8 cellular contexts compared by ENCODE assay signal in the genomic region with DNA sequence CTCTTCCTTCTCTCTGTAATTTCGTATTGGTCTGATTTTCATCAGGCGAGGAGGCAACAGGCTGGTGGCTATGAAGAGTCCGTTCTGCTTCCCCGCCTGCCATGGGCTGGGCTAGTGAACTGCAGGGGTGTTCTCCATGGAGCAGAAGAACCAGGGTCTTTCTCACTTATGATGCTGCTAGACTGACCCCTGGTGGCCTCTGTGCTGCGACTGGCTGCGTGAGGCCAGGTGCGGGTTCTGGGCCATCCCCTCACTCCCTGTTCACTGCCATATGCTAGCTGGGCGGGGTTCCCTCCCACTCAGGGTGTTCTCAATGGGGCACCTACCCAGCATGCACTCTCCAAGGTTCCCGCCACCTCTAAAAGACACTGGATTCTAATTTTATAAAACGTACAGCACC. TPM values are rescaled to one million over a fixed set of nuclear protein-coding genes. Genes with fewer than 3 reads are reported as not detected.
A peak's percentile ranks its signal among the peaks of the same experiment; 100 is the strongest.
DNase-seq lines count a peak whose midpoint lies in the region; ATAC-seq, FAIRE-seq and TF ChIP-seq lines count a peak whose summit lies in the region.

No MANE protein-coding gene starts in this region.

- CTCF ChIA-PET in PC-9 (lab: Charles Lee) = interaction anchor here (0.6 kb wide), 1 partner anchor 31 kb away, joined by 4 read pairs; no protein-coding TSS in a partner anchor

- H2AFZ ChIP-seq in PC-9 (no peak overlapping the region), keratinocyte (ENCODE audit: control insufficient read depth, low read length) (no peak overlapping the region)

- H3K27me3 Mint-ChIP-seq in activated T-helper 2 cell treated with anti-CD3 and anti-CD28 coated beads, Interferon-gamma antibody, Interleukin-2, Interleukin-4, amounts not matched to agents 10 μg/mL and 5 μg/mL and 100 μg/mL, durations not matched to agents 14 hours and 24 hours and 36 hours (ENCODE audit: low read depth) = no peaks in the 10 kb centered on the region

- H3K4me2 ChIP-seq in PC-9 = no peak overlapping the region
- no peak overlapping the region for H3K4me2 ChIP-seq in keratinocyte (ENCODE audit: control insufficient read depth, extremely low read depth, insufficient read depth, low read depth, low read length)

- in situ Hi-C loops in ACHN (cut with HindIII; ENCODE audit: low pct_ligation_motif_present, low pct_unique_long_range_greater_than_20kb, low sequenced_read_pairs) = no loop called here

- H3K27ac Mint-ChIP-seq in activated T-helper 2 cell treated with anti-CD3 and anti-CD28 coated beads, Interferon-gamma antibody, Interleukin-2, Interleukin-4, amounts not matched to agents 10 μg/mL and 5 μg/mL and 100 μg/mL, durations not matched to agents 14 hours and 24 hours and 36 hours = no peak overlapping the region

- H3K27ac ChIP-seq in PC-9 (no peak overlapping the region), keratinocyte (ENCODE audit: control insufficient read depth, insufficient read depth, low read length) (no peak overlapping the region)

- POLR2A ChIA-PET in PC-9 (lab: Charles Lee; ENCODE audit: unreplicated experiment) = no interaction called here

- H3K36me3 Mint-ChIP-seq in activated T-helper 2 cell treated with anti-CD3 and anti-CD28 coated beads, Interferon-gamma antibody, Interleukin-2, Interleukin-4, amounts not matched to agents 10 μg/mL and 5 μg/mL and 100 μg/mL, durations not matched to agents 14 hours and 24 hours and 36 hours (ENCODE audit: low read depth) = peaks cover 25% of the 10 kb centered on the region

- intact Hi-C loops in PC-9 (cut with micrococcal nuclease; ENCODE audit: unreplicated experiment) = no loop called here
- intact Hi-C loops in activated T-helper 2 cell treated with anti-CD3 and anti-CD28 coated beads, Interferon-gamma antibody, Interleukin-2, Interleukin-4, amounts not matched to agents 10 μg/mL and 5 μg/mL and 100 μg/mL, durations not matched to agents 14 hours and 24 hours and 36 hours (cut with micrococcal nuclease) = loop anchor here (1.0 kb wide), 1 partner anchor 38 kb away; no protein-coding TSS in a partner anchor

- peaks cover 36% of the 10 kb centered on the region for H3K4me1 Mint-ChIP-seq in activated T-helper 2 cell treated with anti-CD3 and anti-CD28 coated beads, Interferon-gamma antibody, Interleukin-2, Interleukin-4, amounts not matched to agents 10 μg/mL and 5 μg/mL and 100 μg/mL, durations not matched to agents 14 hours and 24 hours and 36 hours (ENCODE audit: low read depth)

- no peak for FAIRE-seq in keratinocyte (lab: Jason Lieb, UNC)

- H3K27me3 ChIP-seq in PC-9 (ENCODE audit: insufficient read depth, low read depth) (no peaks in the 10 kb centered on the region), keratinocyte (ENCODE audit: control insufficient read depth, extremely low read depth, insufficient read depth, low read length) (no peaks in the 10 kb centered on the region)

- peak; percentile 70 for ATAC-seq in GM19351 (IDR thresholded peaks at IDR 0.05; ENCODE audit: unreplicated experiment)
- no peak for ATAC-seq in GM21529 (IDR thresholded peaks at IDR 0.05; ENCODE audit: unreplicated experiment)
- no peak for ATAC-seq in GM18873 (IDR thresholded peaks at IDR 0.05; ENCODE audit: low FRiP score, unreplicated experiment)

- H4K20me1 ChIP-seq in PC-9 (ENCODE audit: insufficient read depth) (no peaks in the 10 kb centered on the region), keratinocyte (ENCODE audit: control insufficient read depth, extremely low read depth, insufficient read depth, low read length) (no peaks in the 10 kb centered on the region)

- dilution Hi-C loops in keratinocyte (cut with MboI; ENCODE audit: extremely low pct_ligation_motif_present, low sequenced_read_pairs) = no loop called here

- H3K36me3 ChIP-seq in PC-9 (ENCODE audit: low read depth) (no peaks in the 10 kb centered on the region), keratinocyte (ENCODE audit: control insufficient read depth in 2 of 2, extremely low read depth in 1 of 2, insufficient read depth in 2 of 2, low read length in 2 of 2) (peaks cover 0 to 5% of the 10 kb centered on the region in 2 experiments)

- BruUV-seq in PC-9 (replicated peaks; lab: Mats Ljungman, UMichigan) = no TSS peak

- no peaks in the 10 kb centered on the region for H3K9me2 ChIP-seq in PC-9 (ENCODE audit: insufficient read depth)

- H3F3A ChIP-seq in PC-9 (ENCODE audit: insufficient read depth, low read depth) = peaks cover 4% of the 10 kb centered on the region; the same call in 1 of the 2 replicates

- H3K4me3 ChIP-seq in PC-9 (no peak overlapping the region), keratinocyte (ENCODE audit: control insufficient read depth in 2 of 3, extremely low read depth in 1 of 3, insufficient read depth in 2 of 3, low read depth in 1 of 3, low read length in 3 of 3) (no peak overlapping the region)

- H3K4me3 Mint-ChIP-seq in activated T-helper 2 cell treated with anti-CD3 and anti-CD28 coated beads, Interferon-gamma antibody, Interleukin-2, Interleukin-4, amounts not matched to agents 10 μg/mL and 5 μg/mL and 100 μg/mL, durations not matched to agents 14 hours and 24 hours and 36 hours (ENCODE audit: low read depth) = no peak overlapping the region

- no peaks in the 10 kb centered on the region for H3K9me3 ChIP-seq in PC-9 (ENCODE audit: insufficient read depth, low read depth)
- H3K9me3 ChIP-seq in keratinocyte (ENCODE audit: control insufficient read depth, low read depth, low read length) = no peaks in the 10 kb centered on the region

- no peaks in the 10 kb centered on the region for H3K9me3 Mint-ChIP-seq in activated T-helper 2 cell treated with anti-CD3 and anti-CD28 coated beads, Interferon-gamma antibody, Interleukin-2, Interleukin-4, amounts not matched to agents 10 μg/mL and 5 μg/mL and 100 μg/mL, durations not matched to agents 14 hours and 24 hours and 36 hours

- 0 out of 2 replicates have a peak, but pooled peaks have one; percentile 40 for TF ChIP-seq CTCF in PC-9 (conservative IDR thresholded peaks at IDR 0.05)
- peak; percentile 42 to 61 (median 46) for TF ChIP-seq CTCF in keratinocyte (optimal IDR thresholded peaks at IDR 0.05 in 1 of 3, IDR thresholded peaks at IDR 0.05 in 1 of 3, conservative IDR thresholded peaks at IDR 0.05 in 1 of 3; ENCODE audit: extremely low read depth in 1 of 3, insufficient read depth in 2 of 3, low read length in 3 of 3)

- no peaks in the 10 kb centered on the region for H3K9me1 ChIP-seq in keratinocyte (ENCODE audit: control insufficient read depth, extremely low read depth, insufficient read depth, low read length)

- H3K4me1 ChIP-seq in PC-9 (replicated peaks; ENCODE audit: insufficient read depth) (peaks cover 20% of the 10 kb centered on the region), keratinocyte (ENCODE audit: control insufficient read depth, extremely low read depth, insufficient read depth, low read length) (peaks cover 12% of the 10 kb centered on the region)

- DNase-seq in ACHN = peak; percentile 49
- DNase-seq in PC-9 = no peak
- peak; percentile 41 for DNase-seq in activated T-helper 2 cell treated with anti-CD3 and anti-CD28 coated beads, Interferon-gamma antibody, Interleukin-2, Interleukin-4, amounts not matched to agents 10 μg/mL and 5 μg/mL and 100 μg/mL, durations not matched to agents 14 hours and 24 hours and 36 hours (ENCODE audit: low spot score)
- DNase-seq in keratinocyte (ENCODE audit: low read depth, low spot score) = no peak
- DNase-seq in stimulated activated CD8-positive, alpha-beta memory T cell treated with anti-CD3 and anti-CD28 coated beads, Interleukin-7, amount 100 ng/mL, for 24 hours (ENCODE audit: low read depth) = peak; percentile 46

- H3K79me2 ChIP-seq in PC-9 (ENCODE audit: low read depth) (no peaks in the 10 kb centered on the region), keratinocyte (ENCODE audit: control insufficient read depth, insufficient read depth, low read length) (no peaks in the 10 kb centered on the region)

- H3K9ac ChIP-seq in keratinocyte (ENCODE audit: control insufficient read depth, extremely low read depth, insufficient read depth, low read length) = no peak overlapping the region

RNA-seq across cellular contexts. Expression of gene ZAP70, which starts 35.0 kb away (rescaled TPM):
- total RNA-seq in PC-9 (2021) = not detected in 2 replicates
- total RNA-seq in activated T-helper 2 cell treated with anti-CD3 and anti-CD28 coated beads, Interferon-gamma antibody, Interleukin-2, Interleukin-4, amounts not matched to agents 10 μg/mL and 5 μg/mL and 100 μg/mL, durations not matched to agents 14 hours and 24 hours and 36 hours = 231 and 234 TPM in 2 replicates
- 0.95 to 7.3 TPM (median 1.6 TPM) in 3 replicates for polyA plus RNA-seq in keratinocyte
- 0.31 TPM for polyA plus RNA-seq in keratinocyte (2011; ENCODE audit: low read depth)
- polyA plus RNA-seq in keratinocyte (2011; cell fraction: cytosol; rRNA removed) = 1.3 and 2.6 TPM in 2 replicates
- 5.5 and 10.3 TPM in 2 replicates for polyA plus RNA-seq in keratinocyte (2011; cell fraction: nucleus; rRNA removed)
- polyA plus RNA-seq in keratinocyte (2012; ENCODE audit: low replicate concordance) = 1.0 and 1.1 TPM in 2 replicates
- polyA minus RNA-seq in keratinocyte = 1.6 to 4.8 TPM (median 2.8 TPM) in 3 replicates
- polyA minus RNA-seq in keratinocyte (2011; cell fraction: cytosol; rRNA and poly(A)+ RNA removed) = 3.3 TPM
- 1.3 and 1.6 TPM in 2 replicates for polyA minus RNA-seq in keratinocyte (2011; cell fraction: nucleus; rRNA and poly(A)+ RNA removed)

Comparison
In these comparisons a context has a peak if more than half of its experiments do, and no peak if none do; other contexts are left out.
1. DNase-seq: peak in ACHN (single experiment), activated T-helper 2 cell treated with anti-CD3 and anti-CD28 coated beads, Interferon-gamma antibody, Interleukin-2, Interleukin-4, amounts not matched to agents 10 μg/mL and 5 μg/mL and 100 μg/mL, durations not matched to agents 14 hours and 24 hours and 36 hours (single experiment) and stimulated activated CD8-positive, alpha-beta memory T cell treated with anti-CD3 and anti-CD28 coated beads, Interleukin-7, amount 100 ng/mL, for 24 hours (single experiment); none in PC-9 (0 of 2) and keratinocyte (single experiment).
2. RNA of gene ZAP70, which starts 35.0 kb away (total RNA-seq): 231 to 234 TPM in activated T-helper 2 cell treated with anti-CD3 and anti-CD28 coated beads, Interferon-gamma antibody, Interleukin-2, Interleukin-4, amounts not matched to agents 10 μg/mL and 5 μg/mL and 100 μg/mL, durations not matched to agents 14 hours and 24 hours and 36 hours; not detected in PC-9; every median in the first group is over 100 times any median in the second.